In genomic region chr2:108385411-108386071, GRCh38 we compare ENCODE assay signal across 15 cellular contexts. TPM values are rescaled to one million over a fixed set of nuclear protein-coding genes. Genes with fewer than 3 reads are reported as not detected.
A peak's percentile ranks its signal among the peaks of the same experiment; 100 is the strongest.
DNase-seq lines count a peak whose midpoint lies in the region; ATAC-seq and TF ChIP-seq lines count a peak whose summit lies in the region.
"Had no signal": no experiment of that assay in that cellular context is flagged by ENCODE, and none has a peak within 500 bp of the region (broad histone marks: within the 10 kb centered on the region; RNA-seq: fewer than 3 reads in every experiment).

No MANE protein-coding gene starts in this region.

- intact Hi-C loops in right lobe of liver (cut with DNase I), result no loop called here

- H2AFZ ChIP-seq in neuronal stem cell (ENCODE audit: low read length), result no peak overlapping the region

- no peaks in the 10 kb centered on the region for H3K9me3 ChIP-seq in right lobe of liver
- no peaks in the 10 kb centered on the region for H3K9me3 ChIP-seq in BE2C
- no peaks in the 10 kb centered on the region for H3K9me3 ChIP-seq in neuronal stem cell (replicated peaks in 1 of 2; ENCODE audit: control insufficient read depth in 2 of 2, insufficient read depth in 1 of 2, low read depth in 1 of 2, low read length in 2 of 2)

- TF ChIP-seq POLR2A in right lobe of liver (IDR thresholded peaks at IDR 0.05), result no peak

- no peak overlapping the region for H4K91ac ChIP-seq in neuronal stem cell (ENCODE audit: low read depth, low read length, poor library complexity)

- H2AK5ac ChIP-seq in neuronal stem cell (ENCODE audit: low read depth, low read length), result no peak overlapping the region

- H3K27me3 ChIP-seq in right lobe of liver (no peaks in the 10 kb centered on the region), BE2C (no peaks in the 10 kb centered on the region), neuronal stem cell (ENCODE audit: control insufficient read depth in 3 of 3, insufficient read depth in 3 of 3, low read depth in 1 of 3, low read length in 3 of 3) (no peaks in the 10 kb centered on the region)
- H3K27me3 ChIP-seq: cardiac muscle cell had no signal

- H4K8ac ChIP-seq in neuronal stem cell (ENCODE audit: low read depth, low read length), result no peak overlapping the region

- H3K36me3 ChIP-seq in right lobe of liver, result no peaks in the 10 kb centered on the region
- H3K36me3 ChIP-seq in BE2C, result no peaks in the 10 kb centered on the region
- peaks cover 0 to 34% of the 10 kb centered on the region in 2 donors for H3K36me3 ChIP-seq in neuronal stem cell (replicated peaks in 1 of 2; ENCODE audit: control insufficient read depth in 2 of 2, insufficient read depth in 2 of 2, low read length in 2 of 2)
- H3K36me3 ChIP-seq: cardiac muscle cell had no signal

- H3K9ac ChIP-seq in neuronal stem cell (ENCODE audit: low read depth, low read length, poor library complexity), result no peak overlapping the region

- no peaks in the 10 kb centered on the region for H3K79me1 ChIP-seq in neuronal stem cell (ENCODE audit: low read depth, low read length)

- H2BK15ac ChIP-seq in neuronal stem cell (ENCODE audit: low read length), result no peak overlapping the region

- H3K4ac ChIP-seq in neuronal stem cell (ENCODE audit: low read length), result no peak overlapping the region

- no peak overlapping the region for H3K18ac ChIP-seq in neuronal stem cell (ENCODE audit: low read length)

- no peak overlapping the region for H2BK120ac ChIP-seq in neuronal stem cell (ENCODE audit: low read depth, low read length)

- 47% methylated on average over 5 of the region's 5 CpGs for WGBS in right lobe of liver (ENCODE audit: insufficient coverage, low coverage, low lambda C conversion rate, missing lambda C conversion rate)
- no CpG with 5 or more reads among the region's 5 CpGs for WGBS in neuronal stem cell (ENCODE audit: extremely low coverage in 2 of 2, insufficient read length in 2 of 2, insufficient replicate concordance in 1 of 2), 2 donors

- H3K4me3 ChIP-seq in right lobe of liver (no peak overlapping the region), BE2C (ENCODE audit: low read depth, low read length) (no peak overlapping the region), neuronal stem cell (ENCODE audit: low read length in 2 of 2) (peak overlapping the region in 1 of 2 donors; percentile 38)
- H3K4me3 ChIP-seq: cardiac muscle cell had no signal

- H2BK5ac ChIP-seq in neuronal stem cell (ENCODE audit: low read length), result no peak overlapping the region

- no peak overlapping the region for H3K23ac ChIP-seq in neuronal stem cell (ENCODE audit: low read depth, low read length, poor library complexity)

- H2BK12ac ChIP-seq in neuronal stem cell (ENCODE audit: low read length), result no peak overlapping the region

- ATAC-seq in GM18867 (IDR thresholded peaks at IDR 0.05; ENCODE audit: unreplicated experiment) (peak; percentile 65), HG02588 (IDR thresholded peaks at IDR 0.05; ENCODE audit: unreplicated experiment) (peak; percentile 59), HG03460 (IDR thresholded peaks at IDR 0.05; ENCODE audit: unreplicated experiment) (peak; percentile 90), right lobe of liver (peak; percentile 60 to 94 (median 78))

- DNase-seq in right lobe of liver, result no peak
- DNase-seq in BE2C, result no peak
- DNase-seq in neuronal stem cell (ENCODE audit: low spot score), result no peak
- no peak for DNase-seq in SK-N-DZ (ENCODE audit: low spot score)
- no peak for DNase-seq in putamen (ENCODE audit: low spot score)
- DNase-seq: activated CD4-positive, alpha-beta T cell treated with anti-CD3 and anti-CD28 coated beads, Interleukin-2, amount 10 ng/mL, durations not matched to agents 7 days and 5 days; naive B cell; NCI-H1417 treated with DMSO at 0.1 percent for 48 hours; NK-92 treated with Interleukin-12 subunit alpha and Interleukin-12 subunit beta, amount 100 ng/mL, for 24 hours; SW 1271 had no signal

- TF ChIP-seq CTCF in right lobe of liver (IDR thresholded peaks at IDR 0.05), result no peak
- no peak for TF ChIP-seq CTCF in BE2C (IDR thresholded peaks at IDR 0.05; ENCODE audit: low read depth, low read length)

- H3K14ac ChIP-seq in neuronal stem cell (ENCODE audit: low read length), result no peak overlapping the region

- peaks cover 0 to 4% (median 0%) of the 10 kb centered on the region in 4 donors for H3K4me1 ChIP-seq in right lobe of liver
- H3K4me1 ChIP-seq in BE2C, result no peaks in the 10 kb centered on the region
- peaks cover 2 to 6% of the 10 kb centered on the region in 2 donors for H3K4me1 ChIP-seq in neuronal stem cell (ENCODE audit: control insufficient read depth in 2 of 2, insufficient read depth in 1 of 2, low read depth in 1 of 2, low read length in 2 of 2)

- H3K27ac ChIP-seq in right lobe of liver (no peak overlapping the region), neuronal stem cell (replicated peaks; ENCODE audit: low read length) (no peak overlapping the region)
- H3K27ac ChIP-seq: C4-2B, cardiac muscle cell had no signal

- H3K4me2 ChIP-seq in neuronal stem cell (ENCODE audit: insufficient read depth, low read length, poor library complexity, severe bottlenecking), result no peak overlapping the region

RNA-seq across cellular contexts. Expression of gene SULT1C4, which starts 7.8 kb away (rescaled TPM):
- total RNA-seq in right lobe of liver, result 1 to 10 TPM in 5 of 6 experiments, under 1 TPM in 1; 0.92 to 2.7 (median 1.4) TPM
- 0.65 TPM for polyA plus RNA-seq in BE2C (2012; ENCODE audit: insufficient read depth, insufficient read length, low read depth)
- 15.0 TPM for polyA plus RNA-seq in neuronal stem cell (2013, experiment 1 of 2)
- 15.4 TPM for polyA plus RNA-seq in neuronal stem cell (2013, experiment 2 of 2)
- polyA plus RNA-seq in SK-N-DZ (2014; cell fraction: cytosol; rRNA removed), result 23.0 and 32.2 TPM in 2 replicates
- 19.2 and 20.3 TPM in 2 replicates for polyA plus RNA-seq in SK-N-DZ (2014; cell fraction: nucleus; rRNA removed)
- total RNA-seq: activated CD4-positive, alpha-beta T cell treated with anti-CD3 and anti-CD28 coated beads, Interleukin-2, amount 10 ng/mL, durations not matched to agents 7 days and 5 days had no signal
